ENCODE assay signal across 29 cellular contexts in the genomic region with DNA sequence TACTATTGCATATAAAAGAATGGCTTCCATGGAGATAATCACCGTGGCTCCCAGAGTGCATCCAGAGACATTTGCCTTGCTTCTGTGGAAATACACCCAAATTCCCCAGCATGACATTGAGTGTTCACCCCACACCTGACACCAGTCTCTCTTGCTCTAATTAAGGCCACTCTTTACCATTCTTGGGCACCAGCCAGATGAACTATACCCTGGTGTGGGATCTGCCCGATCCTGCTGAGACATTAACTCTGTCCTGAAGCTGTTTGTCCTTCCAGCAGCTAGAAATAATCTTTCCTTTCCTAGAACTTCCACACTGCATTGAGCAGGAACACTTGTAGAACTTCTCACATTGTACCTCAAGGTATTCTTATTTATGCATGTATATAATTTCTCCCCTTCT.
DNase-seq lines count a peak whose midpoint lies in the region; ATAC-seq, FAIRE-seq and TF ChIP-seq lines count a peak whose summit lies in the region.
"Had no signal": no experiment of that assay in that cellular context is flagged by ENCODE, and none has a peak within 500 bp of the region (broad histone marks: within the 10 kb centered on the region; RNA-seq: fewer than 3 reads in every experiment).

No MANE protein-coding gene starts in this region.

- 60 to 73% (median 66%) methylated on average over 2 of the region's 2 CpGs for WGBS in heart left ventricle, 4 donors
- 74 to 85% methylated on average over 2 of the region's 2 CpGs for WGBS in upper lobe of left lung, 2 donors

- H3K9me3 ChIP-seq in heart left ventricle (no peaks in the 10 kb centered on the region), astrocyte (ENCODE audit: insufficient read depth, low read depth, low read length) (no peaks in the 10 kb centered on the region), muscle layer of duodenum (ENCODE audit: control insufficient read depth in 1 of 2, low read length in 2 of 2) (no peaks in the 10 kb centered on the region), thoracic aorta (no peaks in the 10 kb centered on the region), upper lobe of left lung (no peaks in the 10 kb centered on the region)
- H3K9me3 ChIP-seq: suprapubic skin had no signal

- H3K27ac ChIP-seq in heart left ventricle: peak overlapping the region in 10 of 12 donors; percentile 4 to 89 (median 48)
- peak overlapping the region; percentile 7 for H3K27ac ChIP-seq in astrocyte (ENCODE audit: low read depth, low read length)
- peak overlapping the region; percentile 12 for H3K27ac ChIP-seq in muscle layer of duodenum (ENCODE audit: low read length)
- peak overlapping the region; percentile 2 to 57 for H3K27ac ChIP-seq in thoracic aorta
- no peak overlapping the region for H3K27ac ChIP-seq in upper lobe of left lung
- H3K27ac ChIP-seq: HL-60, RWPE1, SK-N-MC, suprapubic skin had no signal

- peaks cover 20% of the 10 kb centered on the region for H3K36me3 Mint-ChIP-seq in astrocyte (ENCODE audit: low read depth, unreplicated experiment)

- ATAC-seq in heart left ventricle (no peak), thoracic aorta (ENCODE audit: insufficient number of reproducible peaks, low FRiP score, low read depth) (no peak), GM18873 (IDR thresholded peaks at IDR 0.05; ENCODE audit: low FRiP score, unreplicated experiment) (no peak), HG02763 (IDR thresholded peaks at IDR 0.05; ENCODE audit: unreplicated experiment) (no peak), upper lobe of left lung (ENCODE audit: low FRiP score in 2 of 2) (no peak)
- ATAC-seq: activated CD4-positive, alpha-beta T cell treated with anti-CD3 and anti-CD28 coated beads for 36 hours; GM12878; stimulated activated memory B cell treated with anti-CD40 and anti-IgM and Interleukin-4, amounts not matched to agents 10 μg/mL and 1 μg/mL and 100 μg/mL, for 72 hours had no signal

- no peaks in the 10 kb centered on the region for H3K27me3 Mint-ChIP-seq in astrocyte (ENCODE audit: low read depth, unreplicated experiment)
- H3K27me3 Mint-ChIP-seq: activated CD4-positive, alpha-beta T cell treated with anti-CD3 and anti-CD28 coated beads for 36 hours; CD4-positive, CD25-positive, alpha-beta regulatory T cell; naive B cell; stimulated activated memory B cell treated with anti-CD40 and anti-IgM and Interleukin-4, amounts not matched to agents 10 μg/mL and 1 μg/mL and 100 μg/mL, for 72 hours had no signal

- H3K9me3 Mint-ChIP-seq in astrocyte (ENCODE audit: unreplicated experiment): no peaks in the 10 kb centered on the region
- H3K9me3 Mint-ChIP-seq: naive B cell; stimulated activated memory B cell treated with anti-CD40 and anti-IgM and Interleukin-4, amounts not matched to agents 10 μg/mL and 1 μg/mL and 100 μg/mL, for 72 hours had no signal

- no peaks in the 10 kb centered on the region for H3K27me3 ChIP-seq in heart left ventricle
- H3K27me3 ChIP-seq in astrocyte (ENCODE audit: insufficient read depth, low read length): no peaks in the 10 kb centered on the region
- H3K27me3 ChIP-seq in muscle layer of duodenum (ENCODE audit: low read depth, low read length): no peaks in the 10 kb centered on the region
- no peaks in the 10 kb centered on the region for H3K27me3 ChIP-seq in thoracic aorta (replicated peaks; ENCODE audit: insufficient read depth)
- no peaks in the 10 kb centered on the region for H3K27me3 ChIP-seq in upper lobe of left lung
- H3K27me3 ChIP-seq: suprapubic skin had no signal

- DNase-seq in heart left ventricle: no peak
- no peak for DNase-seq in cardiac septum (ENCODE audit: low spot score)
- DNase-seq in astrocyte (ENCODE audit: low read depth): no peak
- no peak for DNase-seq in thoracic aorta (ENCODE audit: low spot score)
- DNase-seq in upper lobe of left lung: no peak
- DNase-seq: activated CD4-positive, alpha-beta T cell treated with anti-CD3 and anti-CD28 coated beads for 36 hours; activated CD8-positive, alpha-beta memory T cell treated with anti-CD3 and anti-CD28 coated beads for 24 hours; activated gamma-delta T cell treated with Interleukin-2 at 50 U/mL for 16 hours; activated T-cell treated with anti-CD3 and anti-CD28 coated beads, Interleukin-2, amount 50 U/mL, for 1 hour; CD4-positive, CD25-positive, alpha-beta regulatory T cell; Kasumi-1; kidney; MV-4-11; naive B cell; NCI-H146; NCI-H446 treated with DMSO at 0.1 percent for 48 hours; occipital lobe; retina; stimulated activated CD4-positive, alpha-beta T cell treated with anti-CD3 and anti-CD28 coated beads, Interleukin-4, amount 100 ng/mL, for 24 hours; T-helper 2 cell had no signal

- peaks cover 22% of the 10 kb centered on the region for H3K4me1 Mint-ChIP-seq in astrocyte (ENCODE audit: low read depth, unreplicated experiment)

- H3K4me1 ChIP-seq in heart left ventricle (peaks cover 2 to 79% (median 51%) of the 10 kb centered on the region in 12 donors), astrocyte (ENCODE audit: insufficient read depth, low read length) (peaks cover 35% of the 10 kb centered on the region), muscle layer of duodenum (ENCODE audit: control insufficient read depth in 1 of 2, insufficient read depth in 2 of 2, low read length in 2 of 2) (peaks cover 19 to 36% of the 10 kb centered on the region in 2 donors), thoracic aorta (ENCODE audit: control insufficient read depth in 1 of 2, low read depth in 2 of 2) (peaks cover 59 to 94% of the 10 kb centered on the region in 2 donors), upper lobe of left lung (peaks cover 5 to 42% (median 21%) of the 10 kb centered on the region in 4 donors)

- H3K9ac ChIP-seq in astrocyte (ENCODE audit: low read length): no peak overlapping the region

- intact Hi-C loops in heart left ventricle (cut with DNase I) (loop anchor here in 1 of 10 donors (10.0 kb wide), 1 partner anchor 284 kb away; no protein-coding TSS in a partner anchor), cardiac septum (cut with DNase I) (no loop called here)

- peaks cover 98% of the 10 kb centered on the region for H3K79me2 ChIP-seq in astrocyte (ENCODE audit: insufficient read depth, low read length)

- no peak overlapping the region for H3K4me3 Mint-ChIP-seq in astrocyte (ENCODE audit: unreplicated experiment)
- H3K4me3 Mint-ChIP-seq: activated CD4-positive, alpha-beta T cell treated with anti-CD3 and anti-CD28 coated beads for 36 hours; CD4-positive, CD25-positive, alpha-beta regulatory T cell; naive B cell; stimulated activated memory B cell treated with anti-CD40 and anti-IgM and Interleukin-4, amounts not matched to agents 10 μg/mL and 1 μg/mL and 100 μg/mL, for 72 hours had no signal

- TF ChIP-seq POLR2A in heart left ventricle (IDR thresholded peaks at IDR 0.05): no peak
- no peak for TF ChIP-seq POLR2A in upper lobe of left lung (IDR thresholded peaks at IDR 0.05)

- FAIRE-seq in astrocyte (lab: Jason Lieb, UNC): no peak
- FAIRE-seq: GM12878, kidney had no signal

- no peak overlapping the region for H3K4me2 ChIP-seq in astrocyte (ENCODE audit: low read length)

- H3K36me3 ChIP-seq in heart left ventricle (peaks cover 0 to 9% (median 0%) of the 10 kb centered on the region in 9 donors), astrocyte (ENCODE audit: insufficient read depth, low read length) (peaks cover 13% of the 10 kb centered on the region), muscle layer of duodenum (ENCODE audit: control insufficient read depth in 1 of 2, insufficient read depth in 2 of 2, low read length in 2 of 2) (peaks cover 8% of the 10 kb centered on the region in 2 donors), thoracic aorta (no peaks in the 10 kb centered on the region), upper lobe of left lung (peaks cover 0 to 5% (median 0%) of the 10 kb centered on the region in 4 donors)

- peak overlapping the region; percentile 19 for H3K27ac Mint-ChIP-seq in astrocyte (ENCODE audit: unreplicated experiment)
- H3K27ac Mint-ChIP-seq: activated CD4-positive, alpha-beta T cell treated with anti-CD3 and anti-CD28 coated beads for 36 hours; CD4-positive, CD25-positive, alpha-beta regulatory T cell; stimulated activated memory B cell treated with anti-CD40 and anti-IgM and Interleukin-4, amounts not matched to agents 10 μg/mL and 1 μg/mL and 100 μg/mL, for 72 hours had no signal

- TF ChIP-seq EP300 in upper lobe of left lung (IDR thresholded peaks at IDR 0.05): no peak

- H4K20me1 ChIP-seq in astrocyte (ENCODE audit: insufficient read depth, low read length): peaks cover 42% of the 10 kb centered on the region

- H2AFZ ChIP-seq in astrocyte (ENCODE audit: low read depth, low read length): no peak overlapping the region

- TF ChIP-seq CTCF in heart left ventricle (IDR thresholded peaks at IDR 0.05) (no peak), astrocyte (IDR thresholded peaks at IDR 0.05; ENCODE audit: insufficient read depth, low read depth, low read length) (no peak), thoracic aorta (IDR thresholded peaks at IDR 0.05) (no peak), upper lobe of left lung (IDR thresholded peaks at IDR 0.05) (no peak)

- H3K4me3 ChIP-seq in heart left ventricle (no peak overlapping the region), astrocyte (ENCODE audit: insufficient read depth, low read depth, low read length) (no peak overlapping the region), muscle layer of duodenum (ENCODE audit: low read depth in 1 of 2, low read length in 2 of 2) (no peak overlapping the region), thoracic aorta (no peak overlapping the region), upper lobe of left lung (no peak overlapping the region)
- H3K4me3 ChIP-seq: GM12878, SK-N-MC, suprapubic skin had no signal

Comparison
In these comparisons a context has a peak if more than half of its experiments do, and no peak if none do; other contexts are left out.
1. H3K27ac ChIP-seq: peak in heart left ventricle (10 of 12), astrocyte (single experiment), muscle layer of duodenum (single experiment) and thoracic aorta (2 of 2); none in upper lobe of left lung (0 of 4).